ENCODE assay signal across 27 cellular contexts in the genomic region with DNA sequence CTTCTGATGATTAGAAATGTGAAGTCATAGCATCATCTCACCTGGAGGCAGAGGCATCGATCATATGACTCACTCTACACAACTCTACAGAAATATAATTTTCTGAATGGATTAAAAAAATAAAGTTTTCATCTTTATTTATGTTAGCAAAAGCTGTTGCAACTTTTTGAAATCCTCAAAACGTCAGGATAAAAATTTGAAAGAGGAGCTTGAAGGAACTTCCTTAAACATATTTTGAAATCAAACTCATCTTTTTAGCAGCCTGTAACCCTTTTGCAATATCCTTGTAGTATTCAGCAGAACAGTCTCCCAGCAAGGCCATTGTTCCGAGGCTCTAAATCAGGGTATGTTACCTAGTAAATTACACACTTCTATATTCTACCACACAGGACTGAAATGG.
DNase-seq lines count a peak whose midpoint lies in the region; ATAC-seq, FAIRE-seq and TF ChIP-seq lines count a peak whose summit lies in the region.
"Had no signal": no experiment of that assay in that cellular context is flagged by ENCODE, and none has a peak within 500 bp of the region (broad histone marks: within the 10 kb centered on the region; RNA-seq: fewer than 3 reads in every experiment).

No MANE protein-coding gene starts in this region.

- no peak for TF ChIP-seq CTCF in bronchial epithelial cell (IDR thresholded peaks at IDR 0.05; ENCODE audit: insufficient read depth, low read length, severe bottlenecking)

- no peak overlapping the region for H3K27ac Mint-ChIP-seq in naive thymus-derived CD8-positive, alpha-beta T cell
- H3K27ac Mint-ChIP-seq: CD4-positive, alpha-beta T cell; GM23338; H9 had no signal

- peaks cover 0 to 4% (median 0%) of the 10 kb centered on the region in 9 donors for H3K9me3 Mint-ChIP-seq in naive thymus-derived CD8-positive, alpha-beta T cell
- H3K9me3 Mint-ChIP-seq: CD4-positive, alpha-beta T cell; GM23338; H9 had no signal

- no peaks in the 10 kb centered on the region for H3K27me3 Mint-ChIP-seq in naive thymus-derived CD8-positive, alpha-beta T cell
- H3K27me3 Mint-ChIP-seq: CD4-positive, alpha-beta T cell had no signal

- no peak for ATAC-seq in naive thymus-derived CD8-positive, alpha-beta T cell
- no peak for ATAC-seq in GM18505 (IDR thresholded peaks at IDR 0.05; ENCODE audit: unreplicated experiment)
- ATAC-seq: GM12878, GM23338, Right ventricle myocardium inferior had no signal

- no peak overlapping the region for H3K9ac ChIP-seq in SK-N-MC (ENCODE audit: insufficient read length)
- H3K9ac ChIP-seq: BLaER1 treated with 17β-estradiol and CSF1 and Interleukin-3, amounts not matched to agents 10 nM and 100 nM had no signal

- no peaks in the 10 kb centered on the region for H3K36me3 Mint-ChIP-seq in naive thymus-derived CD8-positive, alpha-beta T cell

- DNase-seq in NOMO-1 (lab: John Stamatoyannopoulos, UW; ENCODE audit: unreplicated experiment in 2 of 2) (peak; percentile 46 to 91), SK-N-MC (ENCODE audit: low read depth, low spot score) (no peak), bronchial epithelial cell (ENCODE audit: low read depth) (peak; percentile 37), fibroblast of peridontal ligament (ENCODE audit: extremely low read depth) (peak; percentile 3)
- no peak for DNase-seq in naive thymus-derived CD8-positive, alpha-beta T cell
- DNase-seq in activated CD8-positive, alpha-beta memory T cell treated with anti-CD3 and anti-CD28 coated beads, Interleukin-2, amount 50 U/mL, for 4 hours = no peak
- DNase-seq: AML-193; CD4-positive, alpha-beta T cell; COR-L47; H9; IMR-90; KG1; MM.1S; NCI-H1092; NCI-H1417 treated with DMSO at 0.1 percent for 48 hours; NCI-H1694 treated with DMSO at 0.1 percent for 48 hours; NCI-H2081; NCI-H2227 treated with DMSO at 0.1 percent for 48 hours; NCI-H510A; NCI-H69; PC-9 had no signal

- FAIRE-seq in bronchial epithelial cell (lab: Jason Lieb, UNC) = no peak
- FAIRE-seq: G401.6, GM12878 had no signal

- POLR2A ChIA-PET in naive thymus-derived CD8-positive, alpha-beta T cell (lab: Charles Lee) = no interaction called here

- H3K36me3 ChIP-seq in SK-N-MC (ENCODE audit: insufficient read depth, low read length) (no peaks in the 10 kb centered on the region), bronchial epithelial cell (ENCODE audit: control insufficient read depth, insufficient read depth, low read length) (no peaks in the 10 kb centered on the region)
- H3K36me3 ChIP-seq: BLaER1 treated with 17β-estradiol and CSF1 and Interleukin-3, amounts not matched to agents 10 nM and 100 nM had no signal

- H3K4me3 ChIP-seq in SK-N-MC (no peak overlapping the region), bronchial epithelial cell (ENCODE audit: low read depth, low read length) (no peak overlapping the region)
- H3K4me3 ChIP-seq: BLaER1 treated with 17β-estradiol and CSF1 and Interleukin-3, amounts not matched to agents 10 nM and 100 nM; GM12878; GM23338; PC-9 had no signal

- H3K4me1 Mint-ChIP-seq in naive thymus-derived CD8-positive, alpha-beta T cell = no peaks in the 10 kb centered on the region
- H3K4me1 Mint-ChIP-seq: GM23338 had no signal

- H3K4me3 Mint-ChIP-seq in naive thymus-derived CD8-positive, alpha-beta T cell = no peak overlapping the region
- H3K4me3 Mint-ChIP-seq: CD4-positive, alpha-beta T cell; GM23338; H9 had no signal

- TF ChIP-seq POLR2A in GM18505 (IDR thresholded peaks at IDR 0.05; ENCODE audit: borderline replicate concordance, extremely low read depth, insufficient read depth, insufficient read length) = no peak

- H3K27me3 ChIP-seq in bronchial epithelial cell (ENCODE audit: control insufficient read depth, insufficient read depth, low read length) = no peaks in the 10 kb centered on the region
- H3K27me3 ChIP-seq: BLaER1 treated with 17β-estradiol and CSF1 and Interleukin-3, amounts not matched to agents 10 nM and 100 nM had no signal

- no peaks in the 10 kb centered on the region for H3K9me3 ChIP-seq in SK-N-MC (ENCODE audit: low read depth, low read length)
- H3K9me3 ChIP-seq: BLaER1 treated with 17β-estradiol and CSF1 and Interleukin-3, amounts not matched to agents 10 nM and 100 nM had no signal

- peak overlapping the region; percentile 58 for H3K27ac ChIP-seq in SK-N-MC
- H3K27ac ChIP-seq: BLaER1 treated with 17β-estradiol and CSF1 and Interleukin-3, amounts not matched to agents 10 nM and 100 nM; PC-9 had no signal

Comparison
In these comparisons a context has a peak if more than half of its experiments do, and no peak if none do; other contexts are left out.
1. DNase-seq: peak in NOMO-1 (2 of 2), bronchial epithelial cell (single experiment) and fibroblast of peridontal ligament (single experiment); none in SK-N-MC (single experiment), naive thymus-derived CD8-positive, alpha-beta T cell (0 of 10) and activated CD8-positive, alpha-beta memory T cell treated with anti-CD3 and anti-CD28 coated beads, Interleukin-2, amount 50 U/mL, for 4 hours (single experiment).